8 cellular contexts compared by ENCODE assay signal in genomic region chr2:207473203-207473865, GRCh38. TPM values are rescaled to one million over a fixed set of nuclear protein-coding genes. Genes with fewer than 3 reads are reported as not detected.
A peak's percentile ranks its signal among the peaks of the same experiment; 100 is the strongest.
DNase-seq lines count a peak whose midpoint lies in the region; ATAC-seq lines count a peak whose summit lies in the region.

No MANE protein-coding gene starts in this region.

- intact Hi-C loops in left cardiac atrium (cut with DNase I): loop anchor here (2.0 to 10.0 kb wide), 6 partner anchors 139 to 491 kb away; partner anchors contain the start of gene KLF7 (in 1 of the 2)

- no peaks in the 10 kb centered on the region for H3K27me3 ChIP-seq in adipocyte (replicated peaks; ENCODE audit: control insufficient read depth, insufficient read depth, low read length)

- peaks cover 12% of the 10 kb centered on the region for H3K4me1 ChIP-seq in adipocyte (ENCODE audit: control insufficient read depth, insufficient read depth, low read length)

- H3K36me3 ChIP-seq in adipocyte (ENCODE audit: control insufficient read depth, insufficient read depth, low read length, severe bottlenecking): no peaks in the 10 kb centered on the region

- peak overlapping the region; percentile 67 for H3K4me3 ChIP-seq in adipocyte (ENCODE audit: low read length)

- peak overlapping the region; percentile 77 for H3K9ac ChIP-seq in adipocyte (ENCODE audit: low read length)

- DNase-seq in stimulated activated CD4-positive, alpha-beta T cell treated with anti-CD3 and anti-CD28 coated beads, Interleukin-12 subunit alpha, Interleukin-12 subunit beta, amount 100 ng/mL, for 4 hours: peak; percentile 11
- no peak for DNase-seq in stimulated activated CD4-positive, alpha-beta T cell treated with anti-CD3 and anti-CD28 coated beads, Interleukin-2, amount 100 ng/mL, for 48 hours
- peak; percentile 23 for DNase-seq in HT-29 (ENCODE audit: low spot score)
- DNase-seq in NOMO-1 (lab: John Stamatoyannopoulos, UW; ENCODE audit: unreplicated experiment in 2 of 2): peak; percentile 26 to 66
- DNase-seq in adipocyte (ENCODE audit: low read depth): peak; percentile 89
- DNase-seq in left cardiac atrium: peak; percentile 62
- DNase-seq in pons (ENCODE audit: low spot score): peak; percentile 97
- no peak for DNase-seq in hepatic stellate cell (ENCODE audit: low spot score)

- ATAC-seq in left cardiac atrium: peak; percentile 84 to 86

- H3K9me3 ChIP-seq in adipocyte (ENCODE audit: control insufficient read depth, low read length): no peaks in the 10 kb centered on the region

RNA-seq across cellular contexts. Expression of gene CREB1, which starts 56.4 kb away (rescaled TPM):
- 23.8 and 31.8 TPM in 2 replicates for total RNA-seq in HT-29 (2014; rRNA removed; shearing (Covaris generic))
- 10 to 100 TPM; 40.4 to 40.6 TPM for total RNA-seq in left cardiac atrium

Comparison
In these comparisons a context has a peak if more than half of its experiments do, and no peak if none do; other contexts are left out.
1. DNase-seq: peak in stimulated activated CD4-positive, alpha-beta T cell treated with anti-CD3 and anti-CD28 coated beads, Interleukin-12 subunit alpha, Interleukin-12 subunit beta, amount 100 ng/mL, for 4 hours (single experiment), HT-29 (single experiment), NOMO-1 (2 of 2), adipocyte (single experiment), left cardiac atrium (single experiment) and pons (single experiment); none in stimulated activated CD4-positive, alpha-beta T cell treated with anti-CD3 and anti-CD28 coated beads, Interleukin-2, amount 100 ng/mL, for 48 hours (0 of 2) and hepatic stellate cell (single experiment).